Comparison of ENCODE assay signal across 20 cellular contexts in genomic region chr9:135000647-135001245, GRCh38.
DNase-seq lines count a peak whose midpoint lies in the region; ATAC-seq, FAIRE-seq and TF ChIP-seq lines count a peak whose summit lies in the region.
"Had no signal": no experiment of that assay in that cellular context is flagged by ENCODE, and none has a peak within 500 bp of the region (broad histone marks: within the 10 kb centered on the region; RNA-seq: fewer than 3 reads in every experiment).

No MANE protein-coding gene starts in this region.

- DNase-seq in DMS 273 (lab: John Stamatoyannopoulos, UW; ENCODE audit: unreplicated experiment) (peak; percentile 41), DMS 273 treated with DMSO at 0.1 percent for 48 hours (lab: John Stamatoyannopoulos, UW) (no peak), KBM-7 (peak; percentile 5), K562 (ENCODE audit: extremely low read depth in 1 of 4, low spot score in 3 of 4) (no peak), osteoblast (ENCODE audit: insufficient read length, low spot score, missing footprints) (peak; percentile 47), aorta (no peak)
- DNase-seq: BE2C; CD4-positive, alpha-beta memory T cell; EL; H7; NCI-H1436; NCI-H2029; NCI-H2171 treated with DMSO at 0.1 percent for 48 hours; NCI-H446 treated with DMSO at 0.1 percent for 48 hours; NCI-H82 had no signal

- CTCF ChIA-PET in K562 (lab: Yijun Ruan, JAX; ENCODE audit: low intra/inter-chr PET ratio), result no interaction called here

- H2AFZ ChIP-seq in K562 (ENCODE audit: low read depth, low read length) (no peak overlapping the region), osteoblast (ENCODE audit: low read length) (no peak overlapping the region)

- no peak overlapping the region for H3K9ac ChIP-seq in K562 (ENCODE audit: insufficient read depth in 1 of 2, low read depth in 2 of 2, low read length in 2 of 2)

- FAIRE-seq in K562 (lab: Jason Lieb, UNC), result no peak
- FAIRE-seq: D721Med had no signal

- no peaks in the 10 kb centered on the region for H3K4me1 ChIP-seq in K562 (replicated peaks in 1 of 2; ENCODE audit: control insufficient read depth in 2 of 2, insufficient read depth in 2 of 2, low read length in 2 of 2)
- H3K4me1 ChIP-seq in osteoblast (ENCODE audit: insufficient read depth, low read length), result no peaks in the 10 kb centered on the region
- H3K4me1 ChIP-seq in aorta (ENCODE audit: control insufficient read depth in 1 of 2, insufficient read depth in 2 of 2, low read length in 2 of 2), result no peaks in the 10 kb centered on the region
- H3K4me1 ChIP-seq: BE2C, SJSA1 had no signal

- in situ Hi-C loops in KBM-7 (cut with MboI; ENCODE audit: low pct_unique_long_range_greater_than_20kb, low sequenced_read_pairs), result no loop called here
- in situ Hi-C loops in K562 (cut with MboI), result no loop called here

- no peak for TF ChIP-seq POLR2A in K562 (conservative IDR thresholded peaks at IDR 0.05)

- intact Hi-C loops in K562 (cut with micrococcal nuclease) (no loop called here), aorta (cut with DNase I) (no loop called here)

- POLR2A ChIA-PET in K562 (lab: Yijun Ruan, JAX), result no interaction called here

- H3K79me2 ChIP-seq in K562 (ENCODE audit: control insufficient read depth, insufficient read depth, low read length), result no peaks in the 10 kb centered on the region
- H3K79me2 ChIP-seq in osteoblast (ENCODE audit: insufficient read depth, low read length), result no peaks in the 10 kb centered on the region

- no peaks in the 10 kb centered on the region for H3K9me1 ChIP-seq in K562 (ENCODE audit: control insufficient read depth, insufficient read depth, low read length)

- no peaks in the 10 kb centered on the region for H3K9me3 ChIP-seq in K562 (replicated peaks; ENCODE audit: control insufficient read depth, insufficient read depth, low read depth, low read length)
- peaks cover 2% of the 10 kb centered on the region for H3K9me3 ChIP-seq in osteoblast (ENCODE audit: low read depth, low read length)
- peaks cover 4% of the 10 kb centered on the region for H3K9me3 ChIP-seq in aorta (ENCODE audit: control insufficient read depth, low read length)

- TF ChIP-seq CTCF in K562 (IDR thresholded peaks at IDR 0.05 in 2 of 3, conservative IDR thresholded peaks at IDR 0.05 in 1 of 3; ENCODE audit: insufficient read depth in 2 of 3, low read depth in 1 of 3, low read length in 3 of 3) (no peak), osteoblast (IDR thresholded peaks at IDR 0.05; ENCODE audit: extremely low read depth, low read depth, low read length) (no peak)

- no TSS peak for BruUV-seq in K562 (replicated peaks; lab: Mats Ljungman, UMichigan)

- no peak overlapping the region for H3K27ac ChIP-seq in K562 (ENCODE audit: extremely low read depth, low read depth, low read length)
- no peak overlapping the region for H3K27ac ChIP-seq in osteoblast (ENCODE audit: low read depth, low read length)
- H3K27ac ChIP-seq in aorta (ENCODE audit: low read depth in 1 of 2, low read length in 2 of 2), result no peak overlapping the region
- H3K27ac ChIP-seq: 22Rv1, SJSA1 had no signal

- H3K4me2 ChIP-seq in K562 (ENCODE audit: insufficient read depth, low read length) (no peak overlapping the region), osteoblast (ENCODE audit: insufficient read depth, low read length) (no peak overlapping the region)

- H3K36me3 ChIP-seq in K562 (ENCODE audit: control insufficient read depth, insufficient read depth, low read length), result no peaks in the 10 kb centered on the region
- no peaks in the 10 kb centered on the region for H3K36me3 ChIP-seq in osteoblast (ENCODE audit: insufficient read depth, low read length)
- H3K36me3 ChIP-seq in aorta (ENCODE audit: control insufficient read depth in 1 of 2, insufficient read depth in 2 of 2, low read length in 1 of 2), result no peaks in the 10 kb centered on the region
- H3K36me3 ChIP-seq: BE2C, SJSA1 had no signal

- WGBS in K562 (ENCODE audit: insufficient coverage, low coverage, missing lambda C conversion rate), result 0% methylated on average over 2 of the region's 2 CpGs
- WGBS in aorta, 2 donors, result 48 to 54% methylated on average over 2 of the region's 2 CpGs

- no peak for TF ChIP-seq RAD21 in K562 (CRISPR knock-in tag; conservative IDR thresholded peaks at IDR 0.05 in 1 of 2, IDR thresholded peaks at IDR 0.05 in 1 of 2)

- TF ChIP-seq EP300 in K562 (IDR thresholded peaks at IDR 0.05; ENCODE audit: low read length), result no peak

- H3K27me3 ChIP-seq in K562 (ENCODE audit: control insufficient read depth in 2 of 2, insufficient read depth in 2 of 2, low read length in 2 of 2) (peaks cover 0 to 3% of the 10 kb centered on the region in 2 experiments; a peak in 1 of 5 replicates), osteoblast (ENCODE audit: insufficient read depth, low read length) (no peaks in the 10 kb centered on the region), aorta (ENCODE audit: control insufficient read depth in 1 of 2, insufficient read depth in 2 of 2, low read length in 1 of 2) (no peaks in the 10 kb centered on the region)
- H3K27me3 ChIP-seq: BE2C, SJSA1 had no signal

- ATAC-seq in K562, result no peak
- no peak for ATAC-seq in HG02885 (IDR thresholded peaks at IDR 0.05; ENCODE audit: poor library complexity, unreplicated experiment)
- no peak for ATAC-seq in GM18511 (IDR thresholded peaks at IDR 0.05; ENCODE audit: unreplicated experiment)
- no peak for ATAC-seq in aorta (ENCODE audit: low FRiP score)

- no peaks in the 10 kb centered on the region for H4K20me1 ChIP-seq in K562 (replicated peaks; ENCODE audit: control insufficient read depth, insufficient read depth, low read length)
- H4K20me1 ChIP-seq in osteoblast (ENCODE audit: insufficient read depth, low read length), result no peaks in the 10 kb centered on the region

- H3K4me3 ChIP-seq in K562, result no peak overlapping the region
- H3K4me3 ChIP-seq in osteoblast (ENCODE audit: insufficient read depth, low read length), result no peak overlapping the region
- no peak overlapping the region for H3K4me3 ChIP-seq in aorta (ENCODE audit: low read length in 2 of 2)
- H3K4me3 ChIP-seq: SJSA1 had no signal

TF ChIP-seq in K562, 482 proteins besides CTCF, POLR2A, EP300 and RAD21:
- TF ChIP-seq PHF8 (IDR thresholded peaks at IDR 0.05; ENCODE audit: borderline replicate concordance, low read length) (no peak), ZFP36 (IDR thresholded peaks at IDR 0.05; ENCODE audit: low read depth, low read length, partially characterized antibody) (peak; percentile 63)
TF ChIP-seq in K562: peak in this region for 1.

Comparison
In these comparisons a context has a peak if more than half of its experiments do, and no peak if none do; other contexts are left out.
1. DNase-seq: peak in DMS 273 (single experiment), KBM-7 (single experiment) and osteoblast (single experiment); none in DMS 273 treated with DMSO at 0.1 percent for 48 hours (single experiment), K562 (0 of 4) and aorta (0 of 2).